ENCODE assay signal across 1 cellular context in the genomic region with DNA sequence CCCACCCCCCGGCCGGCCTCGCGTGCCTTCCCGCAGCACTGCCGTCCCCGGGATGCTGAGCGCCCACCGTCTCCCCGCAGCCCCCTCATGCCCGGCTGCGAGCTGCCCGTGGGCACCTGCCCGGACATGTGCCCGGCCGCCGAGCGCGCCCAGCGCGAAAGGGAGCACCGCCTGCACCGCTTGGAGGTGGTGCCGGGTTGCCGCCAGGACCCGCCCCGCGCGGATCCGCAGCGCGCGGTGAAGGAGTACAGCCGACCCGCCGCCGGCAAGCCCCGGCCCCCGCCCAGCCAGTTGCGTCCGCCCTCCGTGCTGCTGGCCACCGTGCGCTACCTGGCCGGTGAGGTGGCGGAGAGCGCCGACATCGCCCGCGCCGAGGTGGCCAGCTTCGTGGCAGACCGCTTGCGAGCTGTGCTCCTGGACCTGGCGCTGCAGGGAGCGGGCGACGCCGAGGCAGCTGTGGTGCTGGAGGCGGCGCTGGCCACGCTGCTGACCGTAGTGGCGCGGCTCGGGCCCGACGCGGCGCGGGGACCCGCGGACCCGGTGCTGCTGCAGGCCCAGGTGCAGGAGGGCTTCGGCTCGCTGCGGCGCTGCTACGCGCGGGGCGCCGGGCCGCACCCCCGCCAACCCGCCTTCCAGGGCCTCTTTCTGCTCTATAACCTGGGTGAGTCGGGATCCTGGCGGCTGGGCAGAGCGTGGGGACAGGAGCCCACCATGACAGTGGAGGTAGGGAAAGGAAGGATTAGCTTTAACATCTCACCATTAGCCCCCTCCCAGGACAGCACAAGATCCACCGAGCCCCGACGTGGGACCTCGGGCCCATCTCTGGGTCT.
TF ChIP-seq lines count a peak whose summit lies in the region.

A gene (plus strand): TSS at position 5 of the 830 bp plus-strand sequence. CDS start 83 bp downstream, at position 88.

TF ChIP-seq in WTC11, 78 proteins besides CTCF, POLR2A, EP300 and RAD21 (continued from another document):
- TF ChIP-seq, protein P1, sequence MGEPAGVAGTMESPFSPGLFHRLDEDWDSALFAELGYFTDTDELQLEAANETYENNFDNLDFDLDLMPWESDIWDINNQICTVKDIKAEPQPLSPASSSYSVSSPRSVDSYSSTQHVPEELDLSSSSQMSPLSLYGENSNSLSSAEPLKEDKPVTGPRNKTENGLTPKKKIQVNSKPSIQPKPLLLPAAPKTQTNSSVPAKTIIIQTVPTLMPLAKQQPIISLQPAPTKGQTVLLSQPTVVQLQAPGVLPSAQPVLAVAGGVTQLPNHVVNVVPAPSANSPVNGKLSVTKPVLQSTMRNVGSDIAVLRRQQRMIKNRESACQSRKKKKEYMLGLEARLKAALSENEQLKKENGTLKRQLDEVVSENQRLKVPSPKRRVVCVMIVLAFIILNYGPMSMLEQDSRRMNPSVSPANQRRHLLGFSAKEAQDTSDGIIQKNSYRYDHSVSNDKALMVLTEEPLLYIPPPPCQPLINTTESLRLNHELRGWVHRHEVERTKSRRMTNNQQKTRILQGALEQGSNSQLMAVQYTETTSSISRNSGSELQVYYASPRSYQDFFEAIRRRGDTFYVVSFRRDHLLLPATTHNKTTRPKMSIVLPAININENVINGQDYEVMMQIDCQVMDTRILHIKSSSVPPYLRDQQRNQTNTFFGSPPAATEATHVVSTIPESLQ (CRISPR knock-in tag; IDR thresholded peaks at IDR 0.05): no peak
- TF ChIP-seq FOXJ3 (CRISPR knock-in tag; IDR thresholded peaks at IDR 0.05; ENCODE audit: borderline replicate concordance): no peak
- TF ChIP-seq, protein P2, sequence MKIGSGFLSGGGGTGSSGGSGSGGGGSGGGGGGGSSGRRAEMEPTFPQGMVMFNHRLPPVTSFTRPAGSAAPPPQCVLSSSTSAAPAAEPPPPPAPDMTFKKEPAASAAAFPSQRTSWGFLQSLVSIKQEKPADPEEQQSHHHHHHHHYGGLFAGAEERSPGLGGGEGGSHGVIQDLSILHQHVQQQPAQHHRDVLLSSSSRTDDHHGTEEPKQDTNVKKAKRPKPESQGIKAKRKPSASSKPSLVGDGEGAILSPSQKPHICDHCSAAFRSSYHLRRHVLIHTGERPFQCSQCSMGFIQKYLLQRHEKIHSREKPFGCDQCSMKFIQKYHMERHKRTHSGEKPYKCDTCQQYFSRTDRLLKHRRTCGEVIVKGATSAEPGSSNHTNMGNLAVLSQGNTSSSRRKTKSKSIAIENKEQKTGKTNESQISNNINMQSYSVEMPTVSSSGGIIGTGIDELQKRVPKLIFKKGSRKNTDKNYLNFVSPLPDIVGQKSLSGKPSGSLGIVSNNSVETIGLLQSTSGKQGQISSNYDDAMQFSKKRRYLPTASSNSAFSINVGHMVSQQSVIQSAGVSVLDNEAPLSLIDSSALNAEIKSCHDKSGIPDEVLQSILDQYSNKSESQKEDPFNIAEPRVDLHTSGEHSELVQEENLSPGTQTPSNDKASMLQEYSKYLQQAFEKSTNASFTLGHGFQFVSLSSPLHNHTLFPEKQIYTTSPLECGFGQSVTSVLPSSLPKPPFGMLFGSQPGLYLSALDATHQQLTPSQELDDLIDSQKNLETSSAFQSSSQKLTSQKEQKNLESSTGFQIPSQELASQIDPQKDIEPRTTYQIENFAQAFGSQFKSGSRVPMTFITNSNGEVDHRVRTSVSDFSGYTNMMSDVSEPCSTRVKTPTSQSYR (CRISPR knock-in tag; IDR thresholded peaks at IDR 0.05): no peak
- TF ChIP-seq OVOL2 (CRISPR knock-in tag; IDR thresholded peaks at IDR 0.05; ENCODE audit: borderline replicate concordance): no peak
- TF ChIP-seq NFATC4 (CRISPR knock-in tag; IDR thresholded peaks at IDR 0.05): no peak
- TF ChIP-seq ZNF671 (CRISPR knock-in tag; IDR thresholded peaks at IDR 0.05): no peak
